Comparison of ENCODE assay signal across 20 cellular contexts in genomic region chr17:73491648-73492047, GRCh38.
DNase-seq lines count a peak whose midpoint lies in the region; ATAC-seq, FAIRE-seq and TF ChIP-seq lines count a peak whose summit lies in the region.
"Had no signal": no experiment of that assay in that cellular context is flagged by ENCODE, and none has a peak within 500 bp of the region (broad histone marks: within the 10 kb centered on the region; RNA-seq: fewer than 3 reads in every experiment).

No MANE protein-coding gene starts in this region.

- H3K27ac ChIP-seq in H1 (ENCODE audit: low read depth, low read length) (no peak overlapping the region), osteoblast (ENCODE audit: low read depth, low read length) (no peak overlapping the region)
- H3K27ac ChIP-seq: C4-2B had no signal

- H3K14ac ChIP-seq in H1 (ENCODE audit: insufficient read length) = no peak overlapping the region

- H3K79me1 ChIP-seq in H1 (ENCODE audit: low read depth, low read length) = 0 out of 2 replicates have a peak, but pooled peaks cover 4% of the 10 kb centered on the region

- H2BK12ac ChIP-seq in H1 (ENCODE audit: low read depth, low read length) = 0 out of 2 replicates have a peak overlapping the region, but pooled peaks have one; percentile 60

- H3K56ac ChIP-seq in H1 (replicated peaks; ENCODE audit: insufficient read length, low read depth, low read length) = no peak overlapping the region

- H3K9me3 ChIP-seq in H1 (ENCODE audit: insufficient read depth in 2 of 2, low read depth in 1 of 2, low read length in 1 of 2) = peaks cover 0 to 2% of the 10 kb centered on the region in 2 experiments; a peak in 1 of 4 replicates
- H3K9me3 ChIP-seq in osteoblast (ENCODE audit: low read depth, low read length) = no peaks in the 10 kb centered on the region
- H3K9me3 ChIP-seq: BE2C, Caco-2, HAP-1 had no signal

- FAIRE-seq in H1 (lab: Jason Lieb, UNC) = no peak
- FAIRE-seq: A204.1, GM19239, K562 had no signal

- H2BK15ac ChIP-seq in H1 (ENCODE audit: low read length) = no peak overlapping the region

- 98% methylated on average over 9 of the region's 9 CpGs; no CpG with 5 or more reads in 1 of the 2 experiments for WGBS in H1 (ENCODE audit: extremely low coverage in 1 of 2, insufficient coverage in 1 of 2, insufficient read length in 1 of 2, insufficient replicate concordance in 2 of 2, low coverage in 1 of 2, low lambda C conversion rate in 2 of 2, missing lambda C conversion rate in 1 of 2), 2 experiments

- no peaks in the 10 kb centered on the region for H3K23me2 ChIP-seq in H1 (ENCODE audit: low read depth, low read length)

- no peak overlapping the region for H3K23ac ChIP-seq in H1 (ENCODE audit: insufficient read length)

- no peaks in the 10 kb centered on the region for H3K9me3 Mint-ChIP-seq in mesothelial cell of epicardium
- H3K9me3 Mint-ChIP-seq: CD4-positive, alpha-beta T cell had no signal

- peak; percentile 41 for DNase-seq in D341Med (ENCODE audit: low spot score)
- no peak for DNase-seq in H1 (ENCODE audit: low read depth in 1 of 2, low spot score in 2 of 2)
- no peak for DNase-seq in mesothelial cell of epicardium (ENCODE audit: low spot score in 2 of 2, unreplicated experiment in 2 of 2)
- peak; percentile 26 for DNase-seq in osteoblast (ENCODE audit: insufficient read length, low spot score, missing footprints)
- DNase-seq in iPS-NIHi7 (ENCODE audit: extremely low spot score) = no peak
- no peak for DNase-seq in hepatic stellate cell (ENCODE audit: low spot score)
- DNase-seq: ACHN; Caco-2; CD4-positive, alpha-beta T cell; DMS153; DMS79; GDM1; IMR-90 had no signal

- no peak overlapping the region for H3K4me2 ChIP-seq in H1 (ENCODE audit: insufficient read depth in 1 of 2, low read depth in 2 of 2, low read length in 2 of 2)
- no peak overlapping the region for H3K4me2 ChIP-seq in osteoblast (ENCODE audit: insufficient read depth, low read length)

- no peak for TF ChIP-seq POLR2A in H1 (IDR thresholded peaks at IDR 0.05; ENCODE audit: control extremely low read depth in 1 of 2, low read depth in 2 of 2, low read length in 2 of 2)

- TF ChIP-seq CTCF in H1 (IDR thresholded peaks at IDR 0.05; ENCODE audit: control extremely low read depth in 1 of 3, insufficient read depth in 1 of 3, low read depth in 1 of 3, low read length in 3 of 3) = no peak
- no peak for TF ChIP-seq CTCF in mesothelial cell of epicardium (IDR thresholded peaks at IDR 0.05; ENCODE audit: unreplicated experiment)
- TF ChIP-seq CTCF in osteoblast (IDR thresholded peaks at IDR 0.05; ENCODE audit: extremely low read depth, low read depth, low read length) = no peak

- H3K36me3 ChIP-seq in H1 (ENCODE audit: control insufficient read depth in 2 of 4, insufficient read depth in 4 of 4, low read length in 3 of 4) (no peaks in the 10 kb centered on the region), osteoblast (ENCODE audit: insufficient read depth, low read length) (no peaks in the 10 kb centered on the region)
- H3K36me3 ChIP-seq: BE2C, HAP-1 had no signal

- H2BK20ac ChIP-seq in H1 (ENCODE audit: low read length) = no peak overlapping the region

- H4K8ac ChIP-seq in H1 (ENCODE audit: extremely low read depth, insufficient read depth, low read length) = no peak overlapping the region; the same call in 1 of the 2 replicates

- no peak overlapping the region for H3K4me3 ChIP-seq in H1 (ENCODE audit: extremely low read depth in 1 of 4, insufficient read depth in 2 of 4, low read depth in 3 of 4, low read length in 4 of 4)
- no peak overlapping the region for H3K4me3 ChIP-seq in osteoblast (ENCODE audit: insufficient read depth, low read length)
- H3K4me3 ChIP-seq: HAP-1, K562 had no signal

- POLR2A ChIA-PET in H1 (lab: Charles Lee; ENCODE audit: partially characterized antibody) = no interaction called here

- no peak overlapping the region for H2AK5ac ChIP-seq in H1 (ENCODE audit: low read depth, low read length)

- no peak for TF ChIP-seq RAD21 in H1 (IDR thresholded peaks at IDR 0.05 in 1 of 2, conservative IDR thresholded peaks at IDR 0.05 in 1 of 2; ENCODE audit: low read depth in 2 of 2, low read length in 2 of 2)

- H3K27ac Mint-ChIP-seq in mesothelial cell of epicardium = peak overlapping the region; percentile 91
- H3K27ac Mint-ChIP-seq: CD4-positive, alpha-beta T cell had no signal

- ATAC-seq in GM19035 (IDR thresholded peaks at IDR 0.05; ENCODE audit: unreplicated experiment) = no peak
- ATAC-seq: K562 had no signal

- H3K4me1 ChIP-seq in H1 (replicated peaks in 1 of 4; ENCODE audit: control insufficient read depth in 3 of 4, insufficient read depth in 4 of 4, low read length in 3 of 4) (peaks cover 2 to 18% (median 9%) of the 10 kb centered on the region in 4 experiments), osteoblast (ENCODE audit: insufficient read depth, low read length) (no peaks in the 10 kb centered on the region)
- H3K4me1 ChIP-seq: Caco-2, HAP-1 had no signal

- no peaks in the 10 kb centered on the region for H3K79me2 ChIP-seq in H1 (ENCODE audit: control insufficient read depth in 1 of 2, insufficient read depth in 2 of 2, low read length in 2 of 2)
- H3K79me2 ChIP-seq in osteoblast (ENCODE audit: insufficient read depth, low read length) = no peaks in the 10 kb centered on the region

- TF ChIP-seq EP300 in H1 (IDR thresholded peaks at IDR 0.05; ENCODE audit: borderline replicate concordance in 1 of 2, low read depth in 2 of 2, low read length in 2 of 2) = no peak

- H3K4ac ChIP-seq in H1 (replicated peaks; ENCODE audit: insufficient read length, low read depth, low read length) = no peak overlapping the region

- no peak overlapping the region for H4K91ac ChIP-seq in H1 (replicated peaks; ENCODE audit: insufficient read length, low read length)

- H2BK5ac ChIP-seq in H1 (ENCODE audit: low read depth, low read length) = no peak overlapping the region

- no peak overlapping the region for H3K18ac ChIP-seq in H1 (ENCODE audit: extremely low read depth, low read length)

- CTCF ChIA-PET in H1 (lab: Charles Lee; ENCODE audit: partially characterized antibody) = interaction anchor here (0.6 to 3.7 kb wide), 8 partner anchors 13 to 595 kb away, joined by 3 to 10 read pairs (median 3); no protein-coding TSS in a partner anchor

- H3K4me3 Mint-ChIP-seq in mesothelial cell of epicardium = no peak overlapping the region
- H3K4me3 Mint-ChIP-seq: CD4-positive, alpha-beta T cell had no signal

- no peak overlapping the region for H3K9ac ChIP-seq in H1 (replicated peaks in 1 of 4; ENCODE audit: extremely low read depth in 1 of 4, low read depth in 3 of 4, low read length in 3 of 4)

- H3K27me3 Mint-ChIP-seq in mesothelial cell of epicardium (ENCODE audit: low read depth) = peaks cover 1% of the 10 kb centered on the region
- H3K27me3 Mint-ChIP-seq: CD4-positive, alpha-beta T cell had no signal

- no peaks in the 10 kb centered on the region for H3K36me3 Mint-ChIP-seq in mesothelial cell of epicardium

- H2AFZ ChIP-seq in H1 (ENCODE audit: low read length) = no peak overlapping the region
- H2AFZ ChIP-seq in osteoblast (ENCODE audit: low read length) = no peak overlapping the region

- peaks cover 1 to 2% of the 10 kb centered on the region in 2 experiments for H4K20me1 ChIP-seq in H1 (replicated peaks in 1 of 2; ENCODE audit: control insufficient read depth in 1 of 2, insufficient read depth in 2 of 2, low read length in 2 of 2)
- no peaks in the 10 kb centered on the region for H4K20me1 ChIP-seq in osteoblast (ENCODE audit: insufficient read depth, low read length)

- H3K4me1 Mint-ChIP-seq in mesothelial cell of epicardium = peaks cover 47% of the 10 kb centered on the region

- H3K27me3 ChIP-seq in H1 (replicated peaks in 1 of 4; ENCODE audit: control insufficient read depth in 3 of 4, extremely low read depth in 1 of 4, insufficient read depth in 3 of 4, low read length in 3 of 4) (no peaks in the 10 kb centered on the region; a peak in 1 of 7 replicates), osteoblast (ENCODE audit: insufficient read depth, low read length) (no peaks in the 10 kb centered on the region)
- H3K27me3 ChIP-seq: BE2C had no signal

- no peak overlapping the region for H4K5ac ChIP-seq in H1 (ENCODE audit: insufficient read length, low read depth, low read length)

- H2BK120ac ChIP-seq in H1 (replicated peaks; ENCODE audit: low read depth, low read length) = no peak overlapping the region

TF ChIP-seq in H1, 55 proteins besides CTCF, POLR2A, EP300 and RAD21:
- TF ChIP-seq KDM5A (IDR thresholded peaks at IDR 0.05; ENCODE audit: low read length) = no peak
- TF ChIP-seq POU5F1 (IDR thresholded peaks at IDR 0.05; ENCODE audit: low read depth, low read length) = no peak
- TF ChIP-seq BRCA1 (IDR thresholded peaks at IDR 0.05; ENCODE audit: low read depth, low read length) = no peak
- TF ChIP-seq KDM4A (IDR thresholded peaks at IDR 0.05; ENCODE audit: low read depth, low read length, severe bottlenecking) = no peak
- no peak for TF ChIP-seq FOSL1 (IDR thresholded peaks at IDR 0.05; ENCODE audit: insufficient read depth, low read depth, low read length)
- no peak for TF ChIP-seq TCF12 (IDR thresholded peaks at IDR 0.05; ENCODE audit: low read depth, low read length)
- no peak for TF ChIP-seq CHD1 (IDR thresholded peaks at IDR 0.05; ENCODE audit: low read depth, low read length)
- TF ChIP-seq SUZ12 (IDR thresholded peaks at IDR 0.05; ENCODE audit: low read length) = no peak
- TF ChIP-seq CHD2 (IDR thresholded peaks at IDR 0.05; ENCODE audit: low read length) = no peak

Comparison
In these comparisons a context has a peak if more than half of its experiments do, and no peak if none do; other contexts are left out.
1. DNase-seq: peak in D341Med (single experiment) and osteoblast (single experiment); none in H1 (0 of 2), mesothelial cell of epicardium (0 of 2), iPS-NIHi7 (single experiment) and hepatic stellate cell (single experiment).